In the genomic region with DNA sequence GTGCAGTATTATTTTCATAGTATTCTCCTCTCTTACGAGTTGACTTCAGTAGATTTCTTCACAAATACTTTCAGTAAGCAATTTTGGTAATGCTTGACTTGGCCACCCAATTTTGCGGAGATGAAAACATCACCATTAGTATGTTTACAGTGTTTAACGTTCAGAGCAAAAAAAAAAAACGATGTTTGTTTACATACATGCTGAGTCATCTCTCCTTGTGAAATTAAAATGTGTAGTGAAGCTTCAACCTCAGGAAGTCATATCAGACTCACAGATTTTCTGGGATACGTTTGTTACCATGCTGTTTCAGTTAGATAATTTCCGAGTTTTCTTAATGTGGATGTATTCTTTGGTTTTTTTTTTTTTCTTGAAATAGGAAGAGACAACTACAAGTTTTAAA, we compare ENCODE assay signal across 1 cellular context.
TF ChIP-seq lines count a peak whose summit lies in the region.

No MANE protein-coding gene starts in this region.

TF ChIP-seq in IMR-90, 13 proteins besides CTCF, POLR2A, EP300 and RAD21:
- no peak for TF ChIP-seq RFX5 (IDR thresholded peaks at IDR 0.05; ENCODE audit: low read depth, low read length)
- no peak for TF ChIP-seq USF2 (IDR thresholded peaks at IDR 0.05; ENCODE audit: low read depth, low read length)
- no peak for TF ChIP-seq MAZ (IDR thresholded peaks at IDR 0.05; ENCODE audit: borderline replicate concordance, low read depth, low read length)
- TF ChIP-seq ELK1 (IDR thresholded peaks at IDR 0.05; ENCODE audit: borderline replicate concordance, low read depth, low read length), result no peak
- TF ChIP-seq CHD1 (IDR thresholded peaks at IDR 0.05; ENCODE audit: low read depth, low read length), result no peak
- TF ChIP-seq CEBPB (IDR thresholded peaks at IDR 0.05; ENCODE audit: low read depth, low read length), result no peak
- TF ChIP-seq RCOR1 (IDR thresholded peaks at IDR 0.05; ENCODE audit: insufficient replicate concordance, low read length), result no peak
- no peak for TF ChIP-seq MXI1 (IDR thresholded peaks at IDR 0.05; ENCODE audit: borderline replicate concordance, low read depth, low read length)
- peak; percentile 69 for TF ChIP-seq NFE2L2 (IDR thresholded peaks at IDR 0.05; ENCODE audit: low read depth, low read length)
- TF ChIP-seq MAFK (IDR thresholded peaks at IDR 0.05; ENCODE audit: low read depth, low read length), result 0 out of 2 replicates have a peak, but pooled peaks have one; percentile 15
- TF ChIP-seq FOS (IDR thresholded peaks at IDR 0.05; ENCODE audit: low read depth, low read length), result no peak
